In the genomic region with DNA sequence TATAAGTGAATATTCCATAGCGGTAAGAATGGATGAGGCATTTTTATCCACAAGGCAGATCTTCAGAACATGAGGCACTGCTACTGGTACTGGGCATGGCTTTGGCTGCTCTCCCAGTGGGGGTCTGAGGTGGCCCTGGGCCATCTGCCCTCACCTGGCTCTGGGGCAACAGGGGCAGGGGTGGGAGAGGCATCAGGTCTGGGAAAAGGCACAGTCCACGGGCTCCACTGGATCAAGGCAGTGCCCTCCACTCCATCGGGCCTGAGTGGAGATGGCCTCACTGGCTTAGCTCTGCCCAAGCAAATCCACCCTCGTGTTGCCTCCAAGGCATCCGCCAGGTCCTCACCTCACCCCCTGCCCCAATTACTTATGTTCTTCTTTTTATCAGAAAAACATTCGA, we compare ENCODE assay signal across 29 cellular contexts. TPM values are rescaled to one million over a fixed set of nuclear protein-coding genes. Genes with fewer than 3 reads are reported as not detected.
DNase-seq lines count a peak whose midpoint lies in the region; ATAC-seq, FAIRE-seq and TF ChIP-seq lines count a peak whose summit lies in the region.
"Had no signal": no experiment of that assay in that cellular context is flagged by ENCODE, and none has a peak within 500 bp of the region (broad histone marks: within the 10 kb centered on the region; RNA-seq: fewer than 3 reads in every experiment).

No MANE protein-coding gene starts in this region.

- POLR2A ChIA-PET in HepG2 (lab: Yijun Ruan, JAX), result no interaction called here
- POLR2A ChIA-PET in PC-3 (lab: Charles Lee; ENCODE audit: unreplicated experiment), result no interaction called here

- H2AFZ ChIP-seq in HepG2 (ENCODE audit: low read length), result no peak overlapping the region
- no peak overlapping the region for H2AFZ ChIP-seq in osteoblast (ENCODE audit: low read length)
- H2AFZ ChIP-seq in neural progenitor cell (replicated peaks), result no peak overlapping the region
- H2AFZ ChIP-seq in PC-3 (ENCODE audit: low read length), result no peak overlapping the region

- H3K36me3 Mint-ChIP-seq in neural progenitor cell, result no peaks in the 10 kb centered on the region
- H3K36me3 Mint-ChIP-seq: activated CD4-positive, alpha-beta memory T cell treated with anti-CD3 and anti-CD28 coated beads for 36 hours; CD4-positive, CD25-positive, alpha-beta regulatory T cell had no signal

- H3K27ac Mint-ChIP-seq in neural progenitor cell, result no peak overlapping the region
- H3K27ac Mint-ChIP-seq: activated CD4-positive, alpha-beta memory T cell treated with anti-CD3 and anti-CD28 coated beads for 36 hours; activated naive CD4-positive, alpha-beta T cell treated with anti-CD3 and anti-CD28 coated beads for 36 hours; HFFc6 had no signal

- peak overlapping the region; percentile 23 to 29 for H3K27ac ChIP-seq in liver (ENCODE audit: low read depth in 1 of 2, low read length in 2 of 2)
- no peak overlapping the region for H3K27ac ChIP-seq in HepG2 (ENCODE audit: extremely low read length, insufficient read depth, low read length)
- H3K27ac ChIP-seq in left ventricle myocardium inferior (replicated peaks), result peak overlapping the region; percentile 51
- no peak overlapping the region for H3K27ac ChIP-seq in osteoblast (ENCODE audit: low read depth, low read length)
- no peak overlapping the region for H3K27ac ChIP-seq in aorta (ENCODE audit: low read depth in 1 of 2, low read length in 2 of 2)
- H3K27ac ChIP-seq in neural progenitor cell, result no peak overlapping the region
- no peak overlapping the region for H3K27ac ChIP-seq in PC-3 (ENCODE audit: low read length)
- H3K27ac ChIP-seq: dorsolateral prefrontal cortex, foreskin keratinocyte, HL-60, SJSA1 had no signal

- H3F3A ChIP-seq in neural progenitor cell (ENCODE audit: low read depth) (no peaks in the 10 kb centered on the region), PC-3 (ENCODE audit: low read length, unreplicated experiment) (peaks cover under 1% of the 10 kb centered on the region)

- WGBS in liver, result 88% methylated on average over 6 of the region's 6 CpGs
- 51% methylated on average over 5 of the region's 6 CpGs for WGBS in HepG2 (ENCODE audit: low lambda C conversion rate)
- WGBS in aorta, 2 donors, result 85 to 92% methylated on average over 6 of the region's 6 CpGs

- CTCF ChIA-PET in HepG2 (lab: Yijun Ruan, JAX; ENCODE audit: low intra/inter-chr PET ratio, low total read pairs) (interaction anchor here (1.4 kb wide), 1 partner anchor 10 kb away, joined by 3 read pairs; no protein-coding TSS in a partner anchor), PC-3 (lab: Charles Lee) (no interaction called here)

- no peaks in the 10 kb centered on the region for H3K9me3 Mint-ChIP-seq in neural progenitor cell
- H3K9me3 Mint-ChIP-seq: activated CD4-positive, alpha-beta memory T cell treated with anti-CD3 and anti-CD28 coated beads for 36 hours; activated naive CD4-positive, alpha-beta T cell treated with anti-CD3 and anti-CD28 coated beads for 36 hours; CD4-positive, CD25-positive, alpha-beta regulatory T cell; central memory CD8-positive, alpha-beta T cell; HFFc6 had no signal

- H3K4me2 ChIP-seq in HepG2 (ENCODE audit: low read depth, low read length), result no peak overlapping the region
- no peak overlapping the region for H3K4me2 ChIP-seq in osteoblast (ENCODE audit: insufficient read depth, low read length)
- no peak overlapping the region for H3K4me2 ChIP-seq in neural progenitor cell
- no peak overlapping the region for H3K4me2 ChIP-seq in PC-3 (ENCODE audit: low read length)

- H3K79me2 ChIP-seq in HepG2 (ENCODE audit: insufficient read depth, low read length), result no peaks in the 10 kb centered on the region
- no peaks in the 10 kb centered on the region for H3K79me2 ChIP-seq in osteoblast (ENCODE audit: insufficient read depth, low read length)
- H3K79me2 ChIP-seq in neural progenitor cell (ENCODE audit: low read depth), result no peaks in the 10 kb centered on the region
- no peaks in the 10 kb centered on the region for H3K79me2 ChIP-seq in PC-3 (ENCODE audit: low read length)

- intact Hi-C loops in HepG2 (cut with micrococcal nuclease; ENCODE audit: unreplicated experiment) (no loop called here), left ventricle myocardium inferior (cut with micrococcal nuclease) (no loop called here), aorta (cut with DNase I) (no loop called here), PC-3 (cut with micrococcal nuclease) (no loop called here)

- TF ChIP-seq EP300 in HepG2 (IDR thresholded peaks at IDR 0.05; ENCODE audit: low read depth in 2 of 2, low read length in 2 of 2), result no peak
- no peak for TF ChIP-seq EP300 in HepG2 (CRISPR knock-in tag; IDR thresholded peaks at IDR 0.05; ENCODE audit: borderline replicate concordance)

- DNase-seq in HepG2 (ENCODE audit: low spot score) (no peak), left ventricle myocardium inferior (no peak), osteoblast (ENCODE audit: insufficient read length, low spot score, missing footprints) (peak; percentile 25), aorta (peak; percentile 44 to 70), neural progenitor cell (ENCODE audit: low spot score) (no peak), PC-3 (no peak)
- DNase-seq: activated T-cell treated with anti-CD3 and anti-CD28 coated beads for 4 hours, anterior cingulate cortex, DMS 273 treated with DMSO at 0.1 percent for 48 hours, erythroblast, foreskin keratinocyte, HFFc6, hippocampal formation, NCI-H226, T-helper 17 cell had no signal

- BruUV-seq in HepG2 (replicated peaks; lab: Mats Ljungman, UMichigan), result no TSS peak
- BruUV-seq in PC-3 (replicated peaks; lab: Mats Ljungman, UMichigan), result no TSS peak

- peaks cover 21% of the 10 kb centered on the region for H3K4me1 Mint-ChIP-seq in neural progenitor cell

- H3K27me3 Mint-ChIP-seq in neural progenitor cell (ENCODE audit: insufficient read depth, low read depth), result peaks cover 10% of the 10 kb centered on the region

- in situ Hi-C loops in HepG2 (cut with HindIII; ENCODE audit: extremely low pct_ligation_motif_present, low pct_unique_long_range_greater_than_20kb), result no loop called here

- H3K9me2 ChIP-seq in PC-3 (replicated peaks; ENCODE audit: low read length), result no peaks in the 10 kb centered on the region

- no peak overlapping the region for H3K4me3 ChIP-seq in liver (ENCODE audit: low read depth in 1 of 3, low read length in 3 of 3)
- H3K4me3 ChIP-seq in HepG2 (replicated peaks in 1 of 3; ENCODE audit: insufficient read depth in 1 of 3, low read depth in 2 of 3, low read length in 3 of 3), result no peak overlapping the region
- H3K4me3 ChIP-seq in left ventricle myocardium inferior, result no peak overlapping the region
- H3K4me3 ChIP-seq in osteoblast (ENCODE audit: insufficient read depth, low read length), result no peak overlapping the region
- no peak overlapping the region for H3K4me3 ChIP-seq in aorta (ENCODE audit: low read length in 2 of 2)
- no peak overlapping the region for H3K4me3 ChIP-seq in neural progenitor cell
- H3K4me3 ChIP-seq in PC-3 (ENCODE audit: low read length), result no peak overlapping the region
- H3K4me3 ChIP-seq: dorsolateral prefrontal cortex, SJSA1 had no signal

- ATAC-seq in HepG2, result no peak
- no peak for ATAC-seq in aorta (ENCODE audit: low FRiP score)
- no peak for ATAC-seq in HG02588 (IDR thresholded peaks at IDR 0.05; ENCODE audit: unreplicated experiment)
- ATAC-seq in PC-3, result no peak
- ATAC-seq: foreskin keratinocyte had no signal

- peaks cover 0 to 3% (median 0%) of the 10 kb centered on the region in 4 donors for H3K4me1 ChIP-seq in liver (ENCODE audit: control insufficient read depth in 4 of 4, insufficient read depth in 4 of 4, low read length in 3 of 4)
- peaks cover 34% of the 10 kb centered on the region for H3K4me1 ChIP-seq in HepG2 (ENCODE audit: insufficient read depth, low read length)
- H3K4me1 ChIP-seq in left ventricle myocardium inferior, result peaks cover 35% of the 10 kb centered on the region
- peaks cover 7% of the 10 kb centered on the region for H3K4me1 ChIP-seq in osteoblast (ENCODE audit: insufficient read depth, low read length)
- H3K4me1 ChIP-seq in aorta (ENCODE audit: control insufficient read depth in 1 of 2, insufficient read depth in 2 of 2, low read length in 2 of 2), result no peaks in the 10 kb centered on the region
- no peaks in the 10 kb centered on the region for H3K4me1 ChIP-seq in neural progenitor cell
- peaks cover 8% of the 10 kb centered on the region for H3K4me1 ChIP-seq in PC-3 (ENCODE audit: insufficient read depth, low read length)
- H3K4me1 ChIP-seq: foreskin keratinocyte had no signal

- H3K27me3 ChIP-seq in liver (ENCODE audit: control insufficient read depth in 4 of 4, insufficient read depth in 4 of 4, low read length in 3 of 4), result no peaks in the 10 kb centered on the region
- peaks cover 3 to 33% of the 10 kb centered on the region in 2 experiments for H3K27me3 ChIP-seq in HepG2 (ENCODE audit: control insufficient read depth in 1 of 2, insufficient read depth in 2 of 2, low read length in 2 of 2)
- no peaks in the 10 kb centered on the region for H3K27me3 ChIP-seq in left ventricle myocardium inferior (ENCODE audit: low read depth)
- peaks cover 21% of the 10 kb centered on the region for H3K27me3 ChIP-seq in osteoblast (ENCODE audit: insufficient read depth, low read length)
- H3K27me3 ChIP-seq in aorta (ENCODE audit: control insufficient read depth in 1 of 2, insufficient read depth in 2 of 2, low read length in 1 of 2), result no peaks in the 10 kb centered on the region
- peaks cover 17% of the 10 kb centered on the region for H3K27me3 ChIP-seq in neural progenitor cell
- peaks cover 27% of the 10 kb centered on the region; the same call in 1 of the 2 replicates for H3K27me3 ChIP-seq in PC-3 (ENCODE audit: low read length)
- H3K27me3 ChIP-seq: MG63, SJSA1 had no signal

- H3K4me3 Mint-ChIP-seq in neural progenitor cell, result no peak overlapping the region
- H3K4me3 Mint-ChIP-seq: activated CD4-positive, alpha-beta memory T cell treated with anti-CD3 and anti-CD28 coated beads for 36 hours; activated naive CD4-positive, alpha-beta T cell treated with anti-CD3 and anti-CD28 coated beads for 36 hours; central memory CD8-positive, alpha-beta T cell; HFFc6 had no signal

- H3K36me3 ChIP-seq in liver (ENCODE audit: control insufficient read depth in 4 of 4, insufficient read depth in 3 of 4, low read depth in 1 of 4, low read length in 3 of 4), result no peaks in the 10 kb centered on the region
- H3K36me3 ChIP-seq in HepG2 (replicated peaks in 1 of 2; ENCODE audit: control insufficient read depth in 1 of 2, insufficient read depth in 2 of 2, low read length in 2 of 2), result no peaks in the 10 kb centered on the region
- no peaks in the 10 kb centered on the region for H3K36me3 ChIP-seq in left ventricle myocardium inferior
- H3K36me3 ChIP-seq in osteoblast (ENCODE audit: insufficient read depth, low read length), result no peaks in the 10 kb centered on the region
- H3K36me3 ChIP-seq in aorta (ENCODE audit: control insufficient read depth in 1 of 2, insufficient read depth in 2 of 2, low read length in 1 of 2), result no peaks in the 10 kb centered on the region
- H3K36me3 ChIP-seq in neural progenitor cell, result no peaks in the 10 kb centered on the region
- no peaks in the 10 kb centered on the region for H3K36me3 ChIP-seq in PC-3 (ENCODE audit: low read depth, low read length)
- H3K36me3 ChIP-seq: MG63, SJSA1 had no signal

- no peak for TF ChIP-seq RAD21 in liver (IDR thresholded peaks at IDR 0.05)
- TF ChIP-seq RAD21 in HepG2 (CRISPR knock-in tag; IDR thresholded peaks at IDR 0.05), result no peak

- H3K9me3 ChIP-seq in liver (ENCODE audit: control insufficient read depth in 4 of 4, low read length in 3 of 4) (no peaks in the 10 kb centered on the region), HepG2 (ENCODE audit: low read length) (no peaks in the 10 kb centered on the region), left ventricle myocardium inferior (replicated peaks) (no peaks in the 10 kb centered on the region), osteoblast (ENCODE audit: low read depth, low read length) (no peaks in the 10 kb centered on the region), aorta (ENCODE audit: control insufficient read depth, low read length) (no peaks in the 10 kb centered on the region), neural progenitor cell (ENCODE audit: low read depth) (no peaks in the 10 kb centered on the region), PC-3 (ENCODE audit: low read length) (no peaks in the 10 kb centered on the region)
- H3K9me3 ChIP-seq: MG63, SJSA1 had no signal

- no peak for FAIRE-seq in HepG2 (lab: Jason Lieb, UNC)
- FAIRE-seq: GM18507, islet of Langerhans had no signal

- H3K9ac ChIP-seq in liver (ENCODE audit: low read depth in 1 of 2, low read length in 2 of 2) (no peak overlapping the region), HepG2 (ENCODE audit: insufficient read depth, low read depth, low read length) (no peak overlapping the region), neural progenitor cell (no peak overlapping the region), PC-3 (ENCODE audit: low read length) (no peak overlapping the region)

- TF ChIP-seq CTCF in liver (IDR thresholded peaks at IDR 0.05; ENCODE audit: low read depth, low read length, missing input control) (no peak), HepG2 (CRISPR knock-in tag; IDR thresholded peaks at IDR 0.05) (no peak), left ventricle myocardium inferior (IDR thresholded peaks at IDR 0.05; ENCODE audit: borderline replicate concordance) (no peak), osteoblast (IDR thresholded peaks at IDR 0.05; ENCODE audit: extremely low read depth, low read depth, low read length) (no peak), neural progenitor cell (IDR thresholded peaks at IDR 0.05) (no peak), PC-3 (conservative IDR thresholded peaks at IDR 0.05; ENCODE audit: low read depth, low read length) (no peak)

- H4K20me1 ChIP-seq in HepG2 (ENCODE audit: insufficient read depth, low read length) (no peaks in the 10 kb centered on the region), osteoblast (ENCODE audit: insufficient read depth, low read length) (no peaks in the 10 kb centered on the region), neural progenitor cell (ENCODE audit: low read depth) (no peaks in the 10 kb centered on the region), PC-3 (ENCODE audit: low read length) (no peaks in the 10 kb centered on the region)

- no peak for TF ChIP-seq POLR2A in HepG2 (IDR thresholded peaks at IDR 0.05; ENCODE audit: insufficient read depth in 1 of 2, low read depth in 2 of 2, low read length in 2 of 2)

RNA-seq across cellular contexts. Expression of gene NKD2, which starts 10.9 kb away (rescaled TPM):
- total RNA-seq in liver (1 to 10 TPM in 1 of 2 donors, under 1 TPM in 1; 0.09 to 1.3 TPM), HepG2 (2016; rRNA removed; fragmentation: Illumina TruSeq; extraction: Trizol) (0.53 and 0.94 TPM in 2 replicates), left ventricle myocardium inferior (3.7 TPM), osteoblast (under 0.01 TPM in 1 of 2 replicates, not detected in the other), aorta (1 to 10 TPM; 2.8 to 6.8 TPM), neural progenitor cell (ENCODE audit: low replicate concordance) (1.3 and 3.2 TPM in 2 replicates), PC-3 (2014; rRNA removed) (1.6 and 6.7 TPM in 2 replicates)
- polyA plus RNA-seq in liver (under 1 TPM; 0.28 to 0.57 TPM), HepG2 (2011; rRNA removed) (0.81 and 0.82 TPM in 2 replicates), aorta (under 1 TPM in 1 of 2 donors, not detected in 1; 0.10 TPM)
- total RNA-seq in HepG2 (2016; cell fraction: cytosol; rRNA removed; fragmentation: Illumina TruSeq; extraction: Trizol; ENCODE audit: low read depth), result 0.26 and 0.91 TPM in 2 replicates
- total RNA-seq in HepG2 (2016; cell fraction: insoluble cytoplasmic fraction; rRNA removed; fragmentation: Illumina TruSeq; extraction: Trizol), result 0.77 and 1.1 TPM in 2 replicates
- 0.48 and 0.90 TPM in 2 replicates for total RNA-seq in HepG2 (2016; cell fraction: membrane; rRNA removed; fragmentation: Illumina TruSeq; extraction: Trizol)
- 0.81 and 2.0 TPM in 2 replicates for total RNA-seq in HepG2 (2016; cell fraction: nucleus; rRNA removed; fragmentation: Illumina TruSeq; extraction: Trizol)
- polyA plus RNA-seq in HepG2 (2011; cell fraction: cytosol; rRNA removed), result 0.13 and 0.70 TPM in 2 replicates
- 10.6 and 14.1 TPM in 2 replicates for polyA plus RNA-seq in HepG2 (2011; cell fraction: nucleus; rRNA removed)
- 0.39 and 0.79 TPM in 2 replicates for polyA plus RNA-seq in HepG2 (2012)
- 0.59 and 0.60 TPM in 2 replicates for polyA plus RNA-seq in HepG2 (2016; cell fraction: cytosol; fragmentation: Illumina TruSeq; extraction: Trizol; ENCODE audit: low read depth)
- polyA plus RNA-seq in HepG2 (2016; cell fraction: insoluble cytoplasmic fraction; fragmentation: Illumina TruSeq; extraction: Trizol; ENCODE audit: low read depth), result 1.1 and 1.2 TPM in 2 replicates
- 0.76 and 0.84 TPM in 2 replicates for polyA plus RNA-seq in HepG2 (2016; cell fraction: membrane; fragmentation: Illumina TruSeq; extraction: Trizol; ENCODE audit: low read depth)
- polyA plus RNA-seq in HepG2 (2016; cell fraction: nucleus; fragmentation: Illumina TruSeq; extraction: Trizol; ENCODE audit: insufficient read depth, low read depth), result 5.1 and 6.3 TPM in 2 replicates
- 1.6 TPM in 1 of 2 replicates, not detected in the other for polyA minus RNA-seq in HepG2 (2011; rRNA and poly(A)+ RNA removed; ENCODE audit: low replicate concordance)
- polyA minus RNA-seq in HepG2 (2011; cell fraction: cytosol; rRNA and poly(A)+ RNA removed), result 0.30 and 0.62 TPM in 2 replicates
- 0.62 and 1.0 TPM in 2 replicates for polyA minus RNA-seq in HepG2 (2011; cell fraction: nucleus; rRNA and poly(A)+ RNA removed)
- total RNA-seq: CD4-positive, CD25-positive, alpha-beta regulatory T cell; HFFc6; mononuclear cell; T-helper 17 cell had no signal
- polyA plus RNA-seq: AG04450; CD4-positive, CD25-positive, alpha-beta regulatory T cell; foreskin keratinocyte had no signal

Comparison
In these comparisons a context has a peak if more than half of its experiments do, and no peak if none do; other contexts are left out.
1. H3K27ac ChIP-seq: peak in liver (2 of 2) and left ventricle myocardium inferior (single experiment); none in HepG2 (single experiment), osteoblast (single experiment), aorta (0 of 2), neural progenitor cell (single experiment) and PC-3 (single experiment).
2. DNase-seq: peak in osteoblast (single experiment) and aorta (2 of 2); none in HepG2 (single experiment), left ventricle myocardium inferior (single experiment), neural progenitor cell (single experiment) and PC-3 (single experiment).